Comparison of ENCODE assay signal across 1 cellular context in genomic region chr4:47002593-47002992, GRCh38.
TF ChIP-seq lines count a peak whose summit lies in the region.

No MANE protein-coding gene starts in this region.

TF ChIP-seq in SK-N-SH, 30 proteins besides CTCF, POLR2A, EP300 and RAD21 (continued from another document):
- TF ChIP-seq GABPA (IDR thresholded peaks at IDR 0.05; ENCODE audit: low read depth): no peak
- no peak for TF ChIP-seq CHD2 (IDR thresholded peaks at IDR 0.05; ENCODE audit: low read length, partially characterized antibody)
- TF ChIP-seq REST (IDR thresholded peaks at IDR 0.05; ENCODE audit: low read depth, low read length): no peak
- TF ChIP-seq YY1 (IDR thresholded peaks at IDR 0.05; ENCODE audit: low read depth): no peak
- TF ChIP-seq NFIC (IDR thresholded peaks at IDR 0.05; ENCODE audit: borderline replicate concordance): no peak
- TF ChIP-seq TAF1 (IDR thresholded peaks at IDR 0.05; ENCODE audit: borderline replicate concordance, low read depth, low read length): no peak
- no peak for TF ChIP-seq USF2 (IDR thresholded peaks at IDR 0.05; ENCODE audit: borderline replicate concordance, low read depth, low read length)
- no peak for TF ChIP-seq ZBTB33 (IDR thresholded peaks at IDR 0.05; ENCODE audit: borderline replicate concordance, low read depth)
- TF ChIP-seq FOSL2 (IDR thresholded peaks at IDR 0.05; ENCODE audit: borderline replicate concordance, low read depth): no peak
- TF ChIP-seq TCF12 (IDR thresholded peaks at IDR 0.05): no peak
- TF ChIP-seq MAX (IDR thresholded peaks at IDR 0.05; ENCODE audit: low read depth): no peak
- TF ChIP-seq RFX5 (IDR thresholded peaks at IDR 0.05; ENCODE audit: low read length): no peak
- TF ChIP-seq SMC3 (IDR thresholded peaks at IDR 0.05; ENCODE audit: low read depth, low read length): no peak
- TF ChIP-seq GATA2 (CRISPR knock-in tag; IDR thresholded peaks at IDR 0.05): no peak
- no peak for TF ChIP-seq IRF3 (IDR thresholded peaks at IDR 0.05; ENCODE audit: low read depth, low read length)
- TF ChIP-seq RXRA (IDR thresholded peaks at IDR 0.05; ENCODE audit: borderline replicate concordance, low read depth): no peak
- no peak for TF ChIP-seq TEAD4 (IDR thresholded peaks at IDR 0.05; ENCODE audit: borderline replicate concordance, insufficient read depth)
- no peak for TF ChIP-seq EZH2phosphoT487 (IDR thresholded peaks at IDR 0.05; ENCODE audit: borderline replicate concordance, low read depth)
TF ChIP-seq in SK-N-SH: peak in this region for 0.
